In the genomic region with DNA sequence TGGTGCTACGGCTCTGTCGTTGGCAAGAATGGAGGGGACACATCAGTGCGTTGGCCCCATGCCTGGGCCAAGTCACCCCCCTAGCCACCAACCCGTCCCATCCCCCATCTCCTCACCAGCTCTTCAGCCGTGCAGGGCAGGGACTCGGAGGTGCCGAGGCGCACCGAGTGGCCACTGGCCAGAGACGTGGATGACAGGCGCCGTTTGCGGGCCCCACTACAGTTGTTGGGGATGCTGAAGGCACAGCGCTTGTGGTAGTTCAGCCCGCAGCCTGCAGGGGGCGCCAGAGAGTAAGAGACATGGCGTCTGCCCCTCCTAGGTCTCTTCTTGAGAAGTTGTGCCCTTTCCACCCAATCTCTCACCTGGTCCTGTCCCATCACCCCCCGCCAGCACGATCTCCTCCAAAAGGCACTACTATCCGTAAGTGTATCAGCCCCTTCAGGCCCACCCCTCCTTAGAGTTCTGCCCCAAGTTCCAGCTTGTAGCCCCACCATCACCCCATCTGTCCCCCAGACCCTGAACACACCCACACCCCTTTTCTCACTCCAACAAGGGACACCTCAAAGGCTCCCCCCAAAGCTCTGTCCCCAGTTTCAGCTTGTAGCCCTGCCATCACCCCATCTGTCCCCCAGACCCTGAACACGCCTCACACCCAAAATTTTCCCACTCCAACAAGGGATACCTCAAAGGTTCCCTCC, we compare ENCODE assay signal across 8 cellular contexts. TPM values are rescaled to one million over a fixed set of nuclear protein-coding genes. Genes with fewer than 3 reads are reported as not detected.
DNase-seq lines count a peak whose midpoint lies in the region; ATAC-seq lines count a peak whose summit lies in the region.

No MANE protein-coding gene starts in this region.

- peaks cover 3% of the 10 kb centered on the region for H3K36me3 Mint-ChIP-seq in activated naive CD4-positive, alpha-beta T cell treated with anti-CD3 and anti-CD28 coated beads, Interleukin-2, amount 50 U/mL, for 24 hours

- in situ Hi-C loops in HAP-1 (cut with MboI; ENCODE audit: low sequenced_read_pairs), result no loop called here

- peaks cover 14% of the 10 kb centered on the region for H3K4me1 Mint-ChIP-seq in activated naive CD4-positive, alpha-beta T cell treated with anti-CD3 and anti-CD28 coated beads, Interleukin-2, amount 50 U/mL, for 24 hours

- H3K4me1 ChIP-seq in HAP-1, result no peaks in the 10 kb centered on the region

- H3K9me3 Mint-ChIP-seq in activated naive CD4-positive, alpha-beta T cell treated with anti-CD3 and anti-CD28 coated beads, Interleukin-2, amount 50 U/mL, for 24 hours, result no peaks in the 10 kb centered on the region

- no peaks in the 10 kb centered on the region for H3K27me3 Mint-ChIP-seq in activated naive CD4-positive, alpha-beta T cell treated with anti-CD3 and anti-CD28 coated beads, Interleukin-2, amount 50 U/mL, for 24 hours

- H3K27ac Mint-ChIP-seq in activated naive CD4-positive, alpha-beta T cell treated with anti-CD3 and anti-CD28 coated beads, Interleukin-2, amount 50 U/mL, for 24 hours, result peak overlapping the region; percentile 73

- intact Hi-C loops in left ventricle myocardium superior (cut with micrococcal nuclease), result no loop called here

- no peak overlapping the region for H3K4me3 ChIP-seq in HAP-1

- no peaks in the 10 kb centered on the region for H3K9me3 ChIP-seq in HAP-1

- H3K4me3 Mint-ChIP-seq in activated naive CD4-positive, alpha-beta T cell treated with anti-CD3 and anti-CD28 coated beads, Interleukin-2, amount 50 U/mL, for 24 hours, result no peak overlapping the region

- H3K36me3 ChIP-seq in HAP-1 (replicated peaks), result peaks cover 50% of the 10 kb centered on the region

- DNase-seq in AG20443 (ENCODE audit: low spot score) (peak; percentile 89), HAP-1 (ENCODE audit: low spot score in 2 of 2) (peak; percentile 36 to 91), SKM-1 treated with dmso at 0.1 percent for 144 hours (lab: John Stamatoyannopoulos, UW; ENCODE audit: unreplicated experiment) (peak; percentile 2), left ventricle myocardium superior (peak; percentile 87)
- DNase-seq in stimulated activated CD4-positive, alpha-beta T cell treated with anti-CD3 and anti-CD28 coated beads, Interleukin-12 subunit alpha, Interleukin-12 subunit beta, amount 100 ng/mL, for 4 hours, result peak; percentile 90

- ATAC-seq in left ventricle myocardium superior, result peak; percentile 78
- no peak for ATAC-seq in GM19324 (IDR thresholded peaks at IDR 0.05; ENCODE audit: low FRiP score, unreplicated experiment)
- no peak for ATAC-seq in GM21723 (IDR thresholded peaks at IDR 0.05; ENCODE audit: unreplicated experiment)

- no peaks in the 10 kb centered on the region for H3K27me3 ChIP-seq in HAP-1 (ENCODE audit: low read depth)

RNA-seq across cellular contexts. Expression of a gene that starts 12.4 kb away (rescaled TPM):
- total RNA-seq in left ventricle myocardium superior, result 9.3 TPM

RNA-seq across cellular contexts. Expression of a gene that starts 41.3 kb away (rescaled TPM):
- 15.3 TPM for total RNA-seq in left ventricle myocardium superior

RNA-seq across cellular contexts. Expression of a gene that starts 41.7 kb away (rescaled TPM):
- 49.0 TPM for total RNA-seq in left ventricle myocardium superior

RNA-seq across cellular contexts. Expression of a gene that starts 43.5 kb away (rescaled TPM):
- total RNA-seq in left ventricle myocardium superior, result 14.1 TPM

Comparison
In these comparisons a context has a peak if more than half of its experiments do, and no peak if none do; other contexts are left out.
1. DNase-seq: peak in every context shown above with its lines; median percentile 90 in stimulated activated CD4-positive, alpha-beta T cell treated with anti-CD3 and anti-CD28 coated beads, Interleukin-12 subunit alpha, Interleukin-12 subunit beta, amount 100 ng/mL, for 4 hours; 89 in AG20443; 87 in left ventricle myocardium superior; 64 in HAP-1; 2 in SKM-1 treated with dmso at 0.1 percent for 144 hours.